20 cellular contexts compared by ENCODE assay signal in genomic region chr9:98235126-98235525, GRCh38. TPM values are rescaled to one million over a fixed set of nuclear protein-coding genes. Genes with fewer than 3 reads are reported as not detected.
DNase-seq lines count a peak whose midpoint lies in the region; ATAC-seq and TF ChIP-seq lines count a peak whose summit lies in the region.
"Had no signal": no experiment of that assay in that cellular context is flagged by ENCODE, and none has a peak within 500 bp of the region (broad histone marks: within the 10 kb centered on the region; RNA-seq: fewer than 3 reads in every experiment).

No MANE protein-coding gene starts in this region.

- no peak for ATAC-seq in RWPE2 (ENCODE audit: low read depth)
- ATAC-seq in GM21825 (IDR thresholded peaks at IDR 0.05; ENCODE audit: unreplicated experiment) = no peak
- ATAC-seq in GM19463 (IDR thresholded peaks at IDR 0.05; ENCODE audit: unreplicated experiment) = no peak
- no peak for ATAC-seq in HG03108 (IDR thresholded peaks at IDR 0.05; ENCODE audit: unreplicated experiment)
- ATAC-seq: A549, GM12878, HCT116 had no signal

- H3K79me1 ChIP-seq in trophoblast cell (ENCODE audit: low read length) = no peaks in the 10 kb centered on the region

- no peak overlapping the region for H3K4ac ChIP-seq in trophoblast cell (ENCODE audit: low read depth, low read length)

- H2AFZ ChIP-seq in hepatocyte = no peak overlapping the region
- no peak overlapping the region for H2AFZ ChIP-seq in trophoblast cell (ENCODE audit: insufficient read depth, low read length, poor library complexity)

- H4K91ac ChIP-seq in trophoblast cell (ENCODE audit: low read depth, low read length) = no peak overlapping the region

- H2BK12ac ChIP-seq in trophoblast cell (ENCODE audit: low read length) = no peak overlapping the region

- H4K20me1 ChIP-seq in hepatocyte (ENCODE audit: insufficient read depth, poor library complexity, severe bottlenecking) = no peaks in the 10 kb centered on the region

- no peaks in the 10 kb centered on the region for H3K9me2 ChIP-seq in hepatocyte (replicated peaks; ENCODE audit: insufficient read depth)

- H3K79me2 ChIP-seq in hepatocyte = peaks cover 3% of the 10 kb centered on the region
- no peaks in the 10 kb centered on the region for H3K79me2 ChIP-seq in trophoblast cell (ENCODE audit: control insufficient read depth, insufficient read depth, low read length, poor library complexity)

- no peaks in the 10 kb centered on the region for H3K27me3 ChIP-seq in RWPE2 (ENCODE audit: insufficient read depth, poor library complexity, severe bottlenecking)
- H3K27me3 ChIP-seq in hepatocyte = no peaks in the 10 kb centered on the region
- H3K27me3 ChIP-seq in trophoblast cell (ENCODE audit: insufficient read depth, low read length) = no peaks in the 10 kb centered on the region

- no peak overlapping the region for H3K4me2 ChIP-seq in hepatocyte
- H3K4me2 ChIP-seq in trophoblast cell (ENCODE audit: low read length) = no peak overlapping the region
- H3K4me2 ChIP-seq: A549 had no signal

- no peak overlapping the region for H4K12ac ChIP-seq in trophoblast cell (ENCODE audit: low read depth, low read length)

- H3K4me3 ChIP-seq in RWPE2 (ENCODE audit: severe bottlenecking) (no peak overlapping the region), hepatocyte (no peak overlapping the region), trophoblast cell (ENCODE audit: low read depth, low read length) (no peak overlapping the region)
- H3K4me3 ChIP-seq: A549, GM12878 had no signal

- H3K9me3 ChIP-seq in RWPE2 (ENCODE audit: severe bottlenecking) (no peaks in the 10 kb centered on the region), hepatocyte (ENCODE audit: low read depth) (no peaks in the 10 kb centered on the region), trophoblast cell (ENCODE audit: insufficient read depth, low read depth, low read length) (no peaks in the 10 kb centered on the region)
- H3K9me3 ChIP-seq: A549, Caco-2 had no signal

- no peak overlapping the region for H2BK120ac ChIP-seq in trophoblast cell (ENCODE audit: insufficient read depth, low read length, poor library complexity)

- H3K14ac ChIP-seq in trophoblast cell (ENCODE audit: low read length) = no peak overlapping the region

- WGBS in hepatocyte (ENCODE audit: low lambda C conversion rate, missing lambda C conversion rate) = 69% methylated on average over 9 of the region's 9 CpGs
- WGBS in trophoblast cell (ENCODE audit: extremely low coverage, insufficient coverage, insufficient read length) = no CpG with 5 or more reads among the region's 9 CpGs

- H3K23ac ChIP-seq in trophoblast cell (ENCODE audit: low read length) = no peak overlapping the region

- TF ChIP-seq CTCF in RWPE2 (IDR thresholded peaks at IDR 0.05; ENCODE audit: poor library complexity, severe bottlenecking) (no peak), hepatocyte (IDR thresholded peaks at IDR 0.05; ENCODE audit: poor library complexity) (no peak)

- peaks cover 98% of the 10 kb centered on the region for H3K36me3 ChIP-seq in RWPE2 (ENCODE audit: low read depth)
- H3K36me3 ChIP-seq in hepatocyte (replicated peaks; ENCODE audit: insufficient read depth, low read depth) = no peaks in the 10 kb centered on the region
- peaks cover 8 to 10% of the 10 kb centered on the region in 2 experiments for H3K36me3 ChIP-seq in trophoblast cell (ENCODE audit: control insufficient read depth in 1 of 2, insufficient read depth in 2 of 2, low read length in 2 of 2)

- H3K18ac ChIP-seq in trophoblast cell (ENCODE audit: low read length) = no peak overlapping the region

- H3K9ac ChIP-seq in trophoblast cell (ENCODE audit: low read length) = no peak overlapping the region

- H3K4me1 ChIP-seq in RWPE2 (ENCODE audit: insufficient read depth, poor library complexity, severe bottlenecking) (peaks cover 15% of the 10 kb centered on the region), hepatocyte (ENCODE audit: insufficient read depth) (peaks cover 28% of the 10 kb centered on the region), trophoblast cell (ENCODE audit: control insufficient read depth in 1 of 2, insufficient read depth in 2 of 2, low read length in 2 of 2) (no peaks in the 10 kb centered on the region)

- peak overlapping the region; percentile 99 for H3K27ac ChIP-seq in RWPE2 (ENCODE audit: poor library complexity, severe bottlenecking)
- H3K27ac ChIP-seq in hepatocyte = peak overlapping the region; percentile 64
- H3K27ac ChIP-seq in trophoblast cell (ENCODE audit: low read depth, low read length) = no peak overlapping the region
- H3K27ac ChIP-seq: 22Rv1, A549, C4-2B had no signal

- H2AK5ac ChIP-seq in trophoblast cell (ENCODE audit: low read length) = no peak overlapping the region

- no peak overlapping the region for H2BK5ac ChIP-seq in trophoblast cell (ENCODE audit: low read depth, low read length, poor library complexity)

- DNase-seq in DMS 273 (lab: John Stamatoyannopoulos, UW; ENCODE audit: unreplicated experiment) (peak; percentile 18), DMS 273 treated with DMSO at 0.1 percent for 48 hours (lab: John Stamatoyannopoulos, UW) (no peak), RWPE2 (ENCODE audit: low spot score) (no peak), hepatocyte (ENCODE audit: low spot score) (peak; percentile 4), trophoblast cell (peak; percentile 30 to 65)
- DNase-seq: AML-193; Caco-2; CD4-positive, alpha-beta T cell; DMS79 treated with DMSO at 0.1 percent for 48 hours; EL; GOT3; HFFc6 had no signal

- H4K8ac ChIP-seq in trophoblast cell (ENCODE audit: low read depth, low read length) = no peak overlapping the region

RNA-seq across cellular contexts. Expression of gene TBC1D2, which starts 20.3 kb away (rescaled TPM):
- 20.0 and 26.7 TPM in 2 replicates for total RNA-seq in hepatocyte
- 31.6 and 33.5 TPM in 2 replicates for polyA plus RNA-seq in hepatocyte
- 18.4 and 19.5 TPM in 2 replicates for polyA plus RNA-seq in trophoblast cell (2013)

RNA-seq across cellular contexts. Expression of gene CORO2A, which starts 42.7 kb away (rescaled TPM):
- 24.6 and 27.1 TPM in 2 replicates for total RNA-seq in hepatocyte
- 11.7 and 12.8 TPM in 2 replicates for polyA plus RNA-seq in hepatocyte
- 34.0 and 35.3 TPM in 2 replicates for polyA plus RNA-seq in trophoblast cell (2013)

Comparison
In these comparisons a context has a peak if more than half of its experiments do, and no peak if none do; other contexts are left out.
1. DNase-seq: peak in DMS 273 (single experiment), hepatocyte (single experiment) and trophoblast cell (2 of 2); none in DMS 273 treated with DMSO at 0.1 percent for 48 hours (single experiment) and RWPE2 (single experiment).